ENCODE assay signal across 8 cellular contexts in genomic region chr16:28277537-28278388, GRCh38.
DNase-seq lines count a peak whose midpoint lies in the region; ATAC-seq, FAIRE-seq and TF ChIP-seq lines count a peak whose summit lies in the region.

No MANE protein-coding gene starts in this region.

- TF ChIP-seq POLR2A in H54 (IDR thresholded peaks at IDR 0.05; ENCODE audit: low read depth, low read length): no peak

- no peak overlapping the region for H3K27ac ChIP-seq in caudate nucleus (ENCODE audit: low read depth, low read length)

- no peak for ATAC-seq in GM21717 (IDR thresholded peaks at IDR 0.05; ENCODE audit: unreplicated experiment)

- FAIRE-seq in H54 (lab: Jason Lieb, UNC): peak; percentile 58

- peak; percentile 92 for DNase-seq in AG20443 (ENCODE audit: low spot score)
- DNase-seq in H54 (ENCODE audit: insufficient read length, low spot score): peak; percentile 71
- DNase-seq in NCI-H2196 (lab: John Stamatoyannopoulos, UW; ENCODE audit: unreplicated experiment): peak; percentile 93
- peak; percentile 63 to 79 (median 70) for DNase-seq in activated CD4-positive, CD25-positive, alpha-beta regulatory T cell (lab: John Stamatoyannopoulos, UW)
- peak in 59 of 61 donors; percentile 3 to 82 (median 56) for DNase-seq in caudate nucleus (lab: John Stamatoyannopoulos, UW)
- DNase-seq in islet precursor cell: peak; percentile 92
- DNase-seq in stimulated activated CD4-positive, alpha-beta T cell treated with anti-CD3 and anti-CD28 coated beads, Interleukin-12 subunit alpha, Interleukin-12 subunit beta, amount 100 ng/mL, for 24 hours (ENCODE audit: low read depth in 2 of 2): peak; percentile 67 to 82
